Comparison of ENCODE assay signal across 8 cellular contexts in the genomic region with DNA sequence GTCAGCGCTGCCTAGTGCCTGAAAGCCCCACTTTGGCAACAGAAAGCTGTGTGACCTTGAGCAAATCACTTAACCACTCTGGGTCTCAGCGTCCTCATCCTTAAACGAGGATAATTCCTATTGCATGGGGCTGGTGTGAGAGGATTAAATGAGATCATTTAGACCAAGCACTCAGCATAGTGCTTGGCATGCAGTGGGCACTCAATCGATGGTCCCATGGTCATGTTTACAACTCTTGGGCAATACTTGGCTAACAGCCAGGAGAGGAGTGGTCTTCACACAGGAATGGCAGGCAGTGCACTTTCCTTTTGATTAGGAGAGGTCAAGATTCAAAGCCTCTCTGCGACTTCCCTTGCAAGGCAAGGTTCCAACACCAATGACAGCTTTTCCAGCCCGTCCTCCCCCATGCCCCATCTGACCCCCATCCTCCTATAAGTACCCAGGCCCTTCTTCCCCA. TPM values are rescaled to one million over a fixed set of nuclear protein-coding genes. Genes with fewer than 3 reads are reported as not detected.
DNase-seq lines count a peak whose midpoint lies in the region; ATAC-seq and TF ChIP-seq lines count a peak whose summit lies in the region.

No MANE protein-coding gene starts in this region.

- H3K4me3 Mint-ChIP-seq in brain = peak overlapping the region; percentile 46 to 85 (median 73)

- H3K9me3 Mint-ChIP-seq in brain = no peaks in the 10 kb centered on the region

- H3K27ac ChIP-seq in cardiac muscle cell (peak overlapping the region; percentile 76), right lobe of liver (peak overlapping the region; percentile 69 to 89 (median 78))

- H3K9me3 ChIP-seq in cardiac muscle cell (ENCODE audit: low read depth) (no peaks in the 10 kb centered on the region), right lobe of liver (no peaks in the 10 kb centered on the region)

- H3K4me3 ChIP-seq in cardiac muscle cell (peak overlapping the region; percentile 18), right lobe of liver (peak overlapping the region; percentile 42 to 77 (median 70))

- TF ChIP-seq CTCF in cardiac muscle cell (IDR thresholded peaks at IDR 0.05; ENCODE audit: low read depth, low read length) = no peak
- TF ChIP-seq CTCF in brain (conservative IDR thresholded peaks at IDR 0.05) = no peak
- TF ChIP-seq CTCF in right lobe of liver (IDR thresholded peaks at IDR 0.05) = no peak

- 21% methylated on average over 3 of the region's 6 CpGs for WGBS in right lobe of liver (ENCODE audit: insufficient coverage, low coverage, low lambda C conversion rate, missing lambda C conversion rate)

- peak overlapping the region; percentile 45 to 95 (median 92) for H3K27ac Mint-ChIP-seq in brain

- ATAC-seq in left ventricle myocardium superior = no peak
- ATAC-seq in right lobe of liver = peak; percentile 31 to 57 (median 42)
- ATAC-seq in HG02623 (IDR thresholded peaks at IDR 0.05; ENCODE audit: unreplicated experiment) = no peak
- ATAC-seq in HG02759 (IDR thresholded peaks at IDR 0.05; ENCODE audit: unreplicated experiment) = no peak

- H3K27me3 ChIP-seq in cardiac muscle cell (no peaks in the 10 kb centered on the region), right lobe of liver (no peaks in the 10 kb centered on the region)

- H3K4me1 ChIP-seq in cardiac muscle cell (ENCODE audit: low read depth) = peaks cover 21% of the 10 kb centered on the region
- peaks cover 0 to 80% (median 43%) of the 10 kb centered on the region in 4 donors for H3K4me1 ChIP-seq in right lobe of liver

- H3K27me3 Mint-ChIP-seq in brain = no peaks in the 10 kb centered on the region

- no peak for TF ChIP-seq POLR2A in right lobe of liver (IDR thresholded peaks at IDR 0.05)

- H3K4me1 Mint-ChIP-seq in brain = peaks cover 63% of the 10 kb centered on the region

- H3K36me3 Mint-ChIP-seq in brain = peaks cover 45% of the 10 kb centered on the region

- H3K36me3 ChIP-seq in cardiac muscle cell (peaks cover 18% of the 10 kb centered on the region), right lobe of liver (peaks cover 0 to 11% (median 7%) of the 10 kb centered on the region in 4 donors)

- intact Hi-C loops in left ventricle myocardium superior (cut with micrococcal nuclease) = no loop called here
- intact Hi-C loops in right lobe of liver (cut with DNase I) = no loop called here

- DNase-seq in cardiac muscle cell (ENCODE audit: low read depth in 1 of 2, low spot score in 1 of 2) = peak; percentile 57 to 63
- no peak for DNase-seq in left ventricle myocardium superior
- DNase-seq in right lobe of liver = peak in 2 of 3 donors; percentile 74 to 91
- no peak for DNase-seq in H4 (ENCODE audit: low spot score)
- DNase-seq in stimulated activated CD4-positive, alpha-beta T cell treated with anti-CD3 and anti-CD28 coated beads, Interleukin-12 subunit alpha, Interleukin-12 subunit beta, amount 100 ng/mL, for 4 hours = no peak

RNA-seq across cellular contexts. Expression of a gene that starts 14.1 kb away (rescaled TPM):
- 58.9 and 69.1 TPM in 2 replicates for total RNA-seq in cardiac muscle cell
- polyA plus RNA-seq in cardiac muscle cell = 62.1 and 67.1 TPM in 2 replicates
- total RNA-seq in left ventricle myocardium superior = 44.4 TPM
- 44.0 TPM for polyA plus RNA-seq in brain (ENCODE audit: insufficient read depth, low read depth, low replicate concordance)
- 100 to 1,000 TPM in 2 of 6 experiments, 10 to 100 TPM in 4; 52.4 to 124 (median 92.7) TPM for total RNA-seq in right lobe of liver
- 12.6 and 18.2 TPM in 2 replicates for total RNA-seq in H4 (2014; rRNA removed; shearing (Covaris generic))

RNA-seq across cellular contexts. Expression of a gene that starts 25.0 kb away (rescaled TPM):
- total RNA-seq in cardiac muscle cell (112 and 180 TPM in 2 replicates), left ventricle myocardium superior (38.4 TPM), right lobe of liver (10 to 100 TPM; 24.5 to 47.9 (median 29.9) TPM)
- polyA plus RNA-seq in cardiac muscle cell (87.0 and 112 TPM in 2 replicates), brain (ENCODE audit: insufficient read depth, low read depth, low replicate concordance) (226 TPM)
- 123 and 145 TPM in 2 replicates for total RNA-seq in H4 (2014; rRNA removed; shearing (Covaris generic))

RNA-seq across cellular contexts. Expression of a gene that starts 27.5 kb away (rescaled TPM):
- 0.09 and 0.18 TPM in 2 replicates for total RNA-seq in cardiac muscle cell
- 0.39 and 0.62 TPM in 2 replicates for polyA plus RNA-seq in cardiac muscle cell
- 4.5 TPM for total RNA-seq in left ventricle myocardium superior
- 0.41 TPM for polyA plus RNA-seq in brain (ENCODE audit: insufficient read depth, low read depth, low replicate concordance)
- total RNA-seq in right lobe of liver = 1 to 10 TPM in 1 of 6 experiments, under 1 TPM in 3, not detected in 2; 0.63 to 2.1 (median 0.77) TPM
- not detected in 2 replicates for total RNA-seq in H4 (2014; rRNA removed; shearing (Covaris generic))

Comparison
In these comparisons a context has a peak if more than half of its experiments do, and no peak if none do; other contexts are left out.
1. DNase-seq: peak in cardiac muscle cell (2 of 2) and right lobe of liver (2 of 3); none in left ventricle myocardium superior (single experiment), H4 (single experiment) and stimulated activated CD4-positive, alpha-beta T cell treated with anti-CD3 and anti-CD28 coated beads, Interleukin-12 subunit alpha, Interleukin-12 subunit beta, amount 100 ng/mL, for 4 hours (single experiment).
2. ATAC-seq: peak in right lobe of liver (4 of 4); none in left ventricle myocardium superior (single experiment), HG02623 (single experiment) and HG02759 (single experiment).